9 cellular contexts compared by ENCODE assay signal in genomic region chr4:108466936-108467902, GRCh38.
DNase-seq lines count a peak whose midpoint lies in the region; ATAC-seq and TF ChIP-seq lines count a peak whose summit lies in the region.
"Had no signal": no experiment of that assay in that cellular context is flagged by ENCODE, and none has a peak within 500 bp of the region (broad histone marks: within the 10 kb centered on the region; RNA-seq: fewer than 3 reads in every experiment).

No MANE protein-coding gene starts in this region.

- H3K4me2 ChIP-seq in mesenchymal stem cell (ENCODE audit: low read length, poor library complexity, severe bottlenecking) = peak overlapping the region; percentile 46

- H3K14ac ChIP-seq in mesenchymal stem cell (ENCODE audit: low read length in 2 of 2) = no peak overlapping the region

- no peaks in the 10 kb centered on the region for H3K27me3 Mint-ChIP-seq in activated CD4-positive, alpha-beta memory T cell treated with anti-CD3 and anti-CD28 coated beads for 36 hours

- peak overlapping the region; percentile 79 for H2BK5ac ChIP-seq in mesenchymal stem cell (ENCODE audit: low read depth, low read length, poor library complexity, severe bottlenecking)

- H3K4ac ChIP-seq in mesenchymal stem cell (ENCODE audit: low read depth in 1 of 2, low read length in 2 of 2) = peak overlapping the region; percentile 6 to 95

- H3K9me3 ChIP-seq in mesenchymal stem cell (ENCODE audit: control insufficient read depth, low read length) (no peaks in the 10 kb centered on the region), ascending aorta (no peaks in the 10 kb centered on the region)
- H3K9me3 ChIP-seq: upper lobe of left lung had no signal

- peak overlapping the region; percentile 90 for H3K27ac ChIP-seq in mesenchymal stem cell (ENCODE audit: low read length, poor library complexity, severe bottlenecking)
- no peak overlapping the region for H3K27ac ChIP-seq in ascending aorta
- H3K27ac ChIP-seq: upper lobe of left lung had no signal

- H3K27me3 ChIP-seq in mesenchymal stem cell (ENCODE audit: control insufficient read depth in 1 of 2, insufficient read depth in 1 of 2, low read length in 2 of 2) (no peaks in the 10 kb centered on the region), ascending aorta (no peaks in the 10 kb centered on the region)
- H3K27me3 ChIP-seq: upper lobe of left lung had no signal

- POLR2A ChIA-PET in activated CD4-positive, alpha-beta memory T cell treated with anti-CD3 and anti-CD28 coated beads for 36 hours (lab: Charles Lee) = interaction anchor here (0.7 kb wide), 1 partner anchor 275 kb away, joined by 3 read pairs; no protein-coding TSS in a partner anchor

- no peaks in the 10 kb centered on the region for H3K36me3 ChIP-seq in mesenchymal stem cell (ENCODE audit: control insufficient read depth in 1 of 2, insufficient read depth in 2 of 2, low read depth in 1 of 2, low read length in 2 of 2)
- H3K36me3 ChIP-seq in ascending aorta = no peaks in the 10 kb centered on the region
- H3K36me3 ChIP-seq: upper lobe of left lung had no signal

- H4K91ac ChIP-seq in mesenchymal stem cell (ENCODE audit: low read length) = no peak overlapping the region

- no peak for TF ChIP-seq CTCF in ascending aorta (IDR thresholded peaks at IDR 0.05)

- H3K18ac ChIP-seq in mesenchymal stem cell (ENCODE audit: low read depth in 1 of 2, low read length in 2 of 2) = peak overlapping the region; percentile 76 to 90

- no peaks in the 10 kb centered on the region for H3K9me3 Mint-ChIP-seq in activated CD4-positive, alpha-beta memory T cell treated with anti-CD3 and anti-CD28 coated beads for 36 hours

- H3K4me1 ChIP-seq in mesenchymal stem cell (ENCODE audit: control insufficient read depth, insufficient read depth, low read depth, low read length) (peaks cover 3% of the 10 kb centered on the region), ascending aorta (no peaks in the 10 kb centered on the region)
- H3K4me1 ChIP-seq: upper lobe of left lung had no signal

- peak overlapping the region; percentile 68 for H3K27ac Mint-ChIP-seq in activated CD4-positive, alpha-beta memory T cell treated with anti-CD3 and anti-CD28 coated beads for 36 hours

- no peak overlapping the region for H3K23ac ChIP-seq in mesenchymal stem cell (ENCODE audit: low read length in 2 of 2)

- no peak overlapping the region for H2BK120ac ChIP-seq in mesenchymal stem cell (ENCODE audit: low read depth, low read length)

- DNase-seq in DMS53 (lab: John Stamatoyannopoulos, UW) (peak; percentile 68), mesenchymal stem cell (peak; percentile 84), NCI-H748 (lab: John Stamatoyannopoulos, UW; ENCODE audit: unreplicated experiment) (no peak), ascending aorta (ENCODE audit: low spot score in 2 of 2) (no peak)
- peak; percentile 47 for DNase-seq in activated CD4-positive, alpha-beta memory T cell treated with anti-CD3 and anti-CD28 coated beads for 36 hours
- DNase-seq in activated effector memory CD4-positive, alpha-beta T cell treated with anti-CD3 and anti-CD28 coated beads, Interleukin-2, amount 50 U/mL, for 16 hours = no peak
- DNase-seq: upper lobe of left lung had no signal

- H3K9ac ChIP-seq in mesenchymal stem cell (ENCODE audit: low read length) = no peak overlapping the region

- H4K8ac ChIP-seq in mesenchymal stem cell (ENCODE audit: low read length) = no peak overlapping the region

- H2AK5ac ChIP-seq in mesenchymal stem cell (ENCODE audit: low read length, severe bottlenecking) = no peak overlapping the region

- no peaks in the 10 kb centered on the region for H3K79me1 ChIP-seq in mesenchymal stem cell (replicated peaks; ENCODE audit: low read length, poor library complexity, severe bottlenecking)

- ATAC-seq in GM19395 (IDR thresholded peaks at IDR 0.05; ENCODE audit: unreplicated experiment) (peak; percentile 98), HG03280 (IDR thresholded peaks at IDR 0.05; ENCODE audit: unreplicated experiment) (peak; percentile 99)

- 89% methylated on average over 6 of the region's 7 CpGs for WGBS in mesenchymal stem cell

- H3K4me3 Mint-ChIP-seq in activated CD4-positive, alpha-beta memory T cell treated with anti-CD3 and anti-CD28 coated beads for 36 hours = peak overlapping the region; percentile 39

- CTCF ChIA-PET in activated CD4-positive, alpha-beta memory T cell treated with anti-CD3 and anti-CD28 coated beads for 36 hours (lab: Charles Lee) = interaction anchor here (0.5 to 1.2 kb wide), 3 partner anchors 105 to 448 kb away, joined by 3 to 7 read pairs (median 3); no protein-coding TSS in a partner anchor

- H2BK15ac ChIP-seq in mesenchymal stem cell (ENCODE audit: low read depth, poor library complexity, severe bottlenecking) = no peak overlapping the region

- no peak overlapping the region for H3K4me3 ChIP-seq in mesenchymal stem cell (ENCODE audit: insufficient read depth in 1 of 2, low read depth in 1 of 2, low read length in 2 of 2)
- H3K4me3 ChIP-seq in ascending aorta = no peak overlapping the region
- H3K4me3 ChIP-seq: upper lobe of left lung had no signal

- no peak overlapping the region for H2AFZ ChIP-seq in mesenchymal stem cell (ENCODE audit: low read depth, low read length)

- intact Hi-C loops in activated CD4-positive, alpha-beta memory T cell treated with anti-CD3 and anti-CD28 coated beads for 36 hours (cut with micrococcal nuclease) = loop anchor here (2.0 to 5.0 kb wide), 2 partner anchors 34 to 295 kb away; no protein-coding TSS in a partner anchor
- intact Hi-C loops in ascending aorta (cut with DNase I) = no loop called here

- peak overlapping the region in 1 of 2 experiments; percentile 97 for H2BK12ac ChIP-seq in mesenchymal stem cell (ENCODE audit: low read length in 2 of 2)

- H3K36me3 Mint-ChIP-seq in activated CD4-positive, alpha-beta memory T cell treated with anti-CD3 and anti-CD28 coated beads for 36 hours = no peaks in the 10 kb centered on the region

- peaks cover 30% of the 10 kb centered on the region for H3K4me1 Mint-ChIP-seq in activated CD4-positive, alpha-beta memory T cell treated with anti-CD3 and anti-CD28 coated beads for 36 hours (ENCODE audit: low read depth)

Comparison
In these comparisons a context has a peak if more than half of its experiments do, and no peak if none do; other contexts are left out.
1. DNase-seq: peak in DMS53 (single experiment), activated CD4-positive, alpha-beta memory T cell treated with anti-CD3 and anti-CD28 coated beads for 36 hours (single experiment) and mesenchymal stem cell (single experiment); none in activated effector memory CD4-positive, alpha-beta T cell treated with anti-CD3 and anti-CD28 coated beads, Interleukin-2, amount 50 U/mL, for 16 hours (single experiment), NCI-H748 (single experiment) and ascending aorta (0 of 2).